19 cellular contexts compared by ENCODE assay signal in genomic region chr2:30037016-30037415, GRCh38.
"Had no signal": no experiment of that assay in that cellular context is flagged by ENCODE, and none has a peak within 500 bp of the region (broad histone marks: within the 10 kb centered on the region; RNA-seq: fewer than 3 reads in every experiment).

No MANE protein-coding gene starts in this region.

- ATAC-seq: activated CD4-positive, CD25-positive, alpha-beta regulatory T cell treated with anti-CD3 and anti-CD28 coated beads, Interleukin-2, amount 50 U/mL, for 24 hours; activated T-cell treated with anti-CD3 and anti-CD28 coated beads, Interleukin-2, amount 50 U/mL, for 72 hours; lower lobe of right lung; stimulated activated naive CD8-positive, alpha-beta T cell treated with anti-CD3 and anti-CD28 coated beads, Interleukin-15, Interleukin-2, amounts not matched to agents 100 U/mL and 50 U/mL, for 24 hours had no signal

- H3K4me1 ChIP-seq: lower lobe of right lung, right atrium auricular region, tibial artery had no signal

- H3K4me3 ChIP-seq: dorsolateral prefrontal cortex, lower lobe of right lung, right atrium auricular region, tibial artery had no signal

- H3K27me3 ChIP-seq: dorsolateral prefrontal cortex, right atrium auricular region, tibial artery had no signal

- H3K36me3 ChIP-seq: lower lobe of right lung, right atrium auricular region, tibial artery had no signal

- DNase-seq: activated CD4-positive, alpha-beta T cell treated with anti-CD3 and anti-CD28 coated beads, Interleukin-2, amount 50 U/mL, for 1 hour; activated effector memory CD4-positive, alpha-beta T cell treated with anti-CD3 and anti-CD28 coated beads, Interleukin-2, amount 50 U/mL, for 16 hours; activated T-cell treated with anti-CD3 and anti-CD28 coated beads, Interleukin-2, amount 50 U/mL, for 72 hours; central memory CD4-positive, alpha-beta T cell; dorsolateral prefrontal cortex; foreskin melanocyte; glutamatergic neuron; hippocampal formation; lower lobe of right lung; midbrain; nephron progenitor cell; occipital lobe; stimulated activated CD4-positive, alpha-beta T cell treated with anti-CD3 and anti-CD28 coated beads, Interleukin-2, amount 100 ng/mL, for 24 hours; stimulated activated naive CD8-positive, alpha-beta T cell treated with anti-CD3 and anti-CD28 coated beads, Interleukin-15, Interleukin-2, amounts not matched to agents 100 U/mL and 50 U/mL, for 24 hours; substantia nigra; tibial artery had no signal

- H3K27ac ChIP-seq: dorsolateral prefrontal cortex, epithelial cell of prostate, lower lobe of right lung, right atrium auricular region, tibial artery had no signal

- H3K9me3 ChIP-seq: lower lobe of right lung, right atrium auricular region, tibial artery had no signal
